In genomic region chr15:40416056-40416455, GRCh38 we compare ENCODE assay signal across 21 cellular contexts.
"Had no signal": no experiment of that assay in that cellular context is flagged by ENCODE, and none has a peak within 500 bp of the region (broad histone marks: within the 10 kb centered on the region; RNA-seq: fewer than 3 reads in every experiment).

No MANE protein-coding gene starts in this region.

- ATAC-seq: left ventricle myocardium superior; natural killer cell; stimulated activated naive B cell treated with anti-CD40 and anti-IgM and Interleukin-4, amounts not matched to agents 10 μg/mL and 1 μg/mL and 100 μg/mL, for 72 hours had no signal

- DNase-seq: effector CD4-positive, alpha-beta T cell; hypothalamus; immature natural killer cell; islet precursor cell; left ventricle myocardium superior; natural killer cell; sigmoid colon; stimulated activated CD4-positive, alpha-beta T cell treated with anti-CD3 and anti-CD28 coated beads, Interleukin-4, amount 100 ng/mL, for 4 hours; stimulated activated naive B cell treated with anti-CD40 and anti-IgM and Interleukin-4, amounts not matched to agents 10 μg/mL and 1 μg/mL and 100 μg/mL, for 72 hours; uterus had no signal

- H3K4me1 ChIP-seq: uterus had no signal

- FAIRE-seq: colon, frontal cortex had no signal

- H3K27ac ChIP-seq: dorsolateral prefrontal cortex, neutrophil, parathyroid adenoma, prostate gland, right atrium auricular region, sigmoid colon, thoracic aorta, tibial nerve, upper lobe of left lung, uterus had no signal

- H3K9ac ChIP-seq: parathyroid adenoma had no signal

- H3K9me3 ChIP-seq: neutrophil, prostate gland, right atrium auricular region, sigmoid colon, thoracic aorta, tibial nerve, upper lobe of left lung, uterus had no signal

- H2AFZ ChIP-seq: parathyroid adenoma had no signal

- H3K27me3 ChIP-seq: dorsolateral prefrontal cortex, neutrophil, right atrium auricular region, sigmoid colon, tibial nerve, upper lobe of left lung, uterus had no signal

- H3K4me3 ChIP-seq: dorsolateral prefrontal cortex, lung, prostate gland, right atrium auricular region, sigmoid colon, thoracic aorta, tibial nerve, upper lobe of left lung, uterus had no signal

- H3K36me3 ChIP-seq: uterus had no signal

- H3K79me2 ChIP-seq: parathyroid adenoma had no signal
